ENCODE assay signal across 14 cellular contexts in genomic region chr4:123546123-123546654, GRCh38.
A peak's percentile ranks its signal among the peaks of the same experiment; 100 is the strongest.
DNase-seq lines count a peak whose midpoint lies in the region; ATAC-seq and TF ChIP-seq lines count a peak whose summit lies in the region.
"Had no signal": no experiment of that assay in that cellular context is flagged by ENCODE, and none has a peak within 500 bp of the region (broad histone marks: within the 10 kb centered on the region; RNA-seq: fewer than 3 reads in every experiment).

No MANE protein-coding gene starts in this region.

- DNase-seq in HT-29 (ENCODE audit: low spot score) (peak; percentile 91), body of pancreas (peak; percentile 35 to 57 (median 50)), left lobe of liver (ENCODE audit: low spot score) (no peak), renal cortical epithelial cell (ENCODE audit: low read depth) (peak; percentile 97), NCI-H446 (lab: John Stamatoyannopoulos, UW) (no peak), NCI-H226 (no peak), tibial nerve (ENCODE audit: low spot score in 2 of 2) (no peak)
- DNase-seq in stimulated activated CD4-positive, alpha-beta T cell treated with anti-CD3 and anti-CD28 coated beads, Interleukin-4, amount 100 ng/mL, for 1 hour: no peak
- DNase-seq: central memory CD4-positive, alpha-beta T cell; NCI-H1105; NCI-H774 had no signal

- H3K27ac ChIP-seq in body of pancreas: peak overlapping the region; percentile 76 to 84 (median 82)
- H3K27ac ChIP-seq in tibial nerve: no peak overlapping the region
- H3K27ac ChIP-seq: C4-2B had no signal

- TF ChIP-seq EP300 in tibial nerve (IDR thresholded peaks at IDR 0.05): no peak

- intact Hi-C loops in body of pancreas (cut with DNase I): no loop called here

- no peaks in the 10 kb centered on the region for H3K36me3 ChIP-seq in body of pancreas (replicated peaks in 1 of 2; ENCODE audit: insufficient read depth in 1 of 2, low read depth in 2 of 2)
- H3K36me3 ChIP-seq in tibial nerve: no peaks in the 10 kb centered on the region

- no peak for TF ChIP-seq CTCF in body of pancreas (IDR thresholded peaks at IDR 0.05)
- no peak for TF ChIP-seq CTCF in tibial nerve (IDR thresholded peaks at IDR 0.05)

- 12 to 22% methylated on average over 7 of the region's 7 CpGs for WGBS in body of pancreas, 2 donors
- 47 to 54% methylated on average over 7 of the region's 7 CpGs for WGBS in tibial nerve, 2 donors

- TF ChIP-seq POLR2A in body of pancreas (IDR thresholded peaks at IDR 0.05) (peak in 2 of 3 donors; percentile 46 to 58), tibial nerve (IDR thresholded peaks at IDR 0.05) (no peak)

- H3K4me3 ChIP-seq in body of pancreas (no peak overlapping the region), tibial nerve (no peak overlapping the region)

- ATAC-seq in body of pancreas (peak; percentile 76), left lobe of liver (peak; percentile 79)
- ATAC-seq: activated naive CD4-positive, alpha-beta T cell treated with anti-CD3 and anti-CD28 coated beads, Interleukin-2, amount 50 U/mL, for 72 hours; Right ventricle myocardium inferior had no signal

- H3K4me1 ChIP-seq in body of pancreas (peaks cover 32% of the 10 kb centered on the region), tibial nerve (peaks cover 0 to 8% (median 0%) of the 10 kb centered on the region in 4 donors)

- no peaks in the 10 kb centered on the region for H3K9me3 ChIP-seq in body of pancreas
- H3K9me3 ChIP-seq in tibial nerve: peaks cover 0 to 7% (median 0%) of the 10 kb centered on the region in 4 donors

- H3K27me3 ChIP-seq in body of pancreas (no peaks in the 10 kb centered on the region), tibial nerve (no peaks in the 10 kb centered on the region)

Comparison
In these comparisons a context has a peak if more than half of its experiments do, and no peak if none do; other contexts are left out.
1. DNase-seq: peak in HT-29 (single experiment), body of pancreas (4 of 4) and renal cortical epithelial cell (single experiment); none in left lobe of liver (single experiment), stimulated activated CD4-positive, alpha-beta T cell treated with anti-CD3 and anti-CD28 coated beads, Interleukin-4, amount 100 ng/mL, for 1 hour (single experiment), NCI-H446 (0 of 2), NCI-H226 (single experiment) and tibial nerve (0 of 2).
2. H3K27ac ChIP-seq: peak in body of pancreas (4 of 4); none in tibial nerve (0 of 4).
3. POLR2A ChIP-seq: peak in body of pancreas (2 of 3); none in tibial nerve (0 of 2).